10 cellular contexts compared by ENCODE assay signal in genomic region chr1:209875510-209875909, GRCh38. TPM values are rescaled to one million over a fixed set of nuclear protein-coding genes. Genes with fewer than 3 reads are reported as not detected.
DNase-seq lines count a peak whose midpoint lies in the region; ATAC-seq, FAIRE-seq and TF ChIP-seq lines count a peak whose summit lies in the region.
"Had no signal": no experiment of that assay in that cellular context is flagged by ENCODE, and none has a peak within 500 bp of the region (broad histone marks: within the 10 kb centered on the region; RNA-seq: fewer than 3 reads in every experiment).

No MANE protein-coding gene starts in this region.

- H3K27me3 Mint-ChIP-seq in MCF 10A (ENCODE audit: insufficient read depth, unreplicated experiment) = no peaks in the 10 kb centered on the region

- H3K27ac ChIP-seq in breast epithelium (no peak overlapping the region), Panc1 (ENCODE audit: low read length) (no peak overlapping the region)

- ATAC-seq in Panc1 = peak; percentile 91
- no peak for ATAC-seq in HG03342 (IDR thresholded peaks at IDR 0.05; ENCODE audit: unreplicated experiment)

- CTCF ChIA-PET in MCF 10A (lab: Yijun Ruan, JAX) = interaction anchor here (0.6 to 12.6 kb wide), 15 partner anchors 9 to 1636 kb away, joined by 3 to 201 read pairs (median 11); no protein-coding TSS in a partner anchor
- CTCF ChIA-PET in Panc1 (lab: Charles Lee) = interaction anchor here (0.6 kb wide), 1 partner anchor 15 kb away, joined by 3 read pairs; no protein-coding TSS in a partner anchor

- H3K27me3 ChIP-seq in breast epithelium (peaks cover 0 to 15% of the 10 kb centered on the region in 2 donors), Panc1 (ENCODE audit: control insufficient read depth, insufficient read depth, low read length) (peaks cover 2% of the 10 kb centered on the region; the same call in 1 of the 2 replicates)

- peak overlapping the region; percentile 98 for H3K27ac Mint-ChIP-seq in MCF 10A (ENCODE audit: low read depth, unreplicated experiment)
- H3K27ac Mint-ChIP-seq: CD4-positive, CD25-positive, alpha-beta regulatory T cell had no signal

- H3K4me1 Mint-ChIP-seq in MCF 10A (ENCODE audit: insufficient read depth, unreplicated experiment) = peaks cover 89% of the 10 kb centered on the region
- H3K4me1 Mint-ChIP-seq: CD4-positive, CD25-positive, alpha-beta regulatory T cell had no signal

- H3K36me3 Mint-ChIP-seq in MCF 10A (ENCODE audit: insufficient read depth, unreplicated experiment) = no peaks in the 10 kb centered on the region
- H3K36me3 Mint-ChIP-seq: CD4-positive, CD25-positive, alpha-beta regulatory T cell had no signal

- in situ Hi-C loops in Panc1 (cut with HindIII; ENCODE audit: low pct_unique_long_range_greater_than_20kb, low sequenced_read_pairs) = no loop called here

- TF ChIP-seq CTCF in MCF 10A (IDR thresholded peaks at IDR 0.05; ENCODE audit: unreplicated experiment) (peak; percentile 33), breast epithelium (IDR thresholded peaks at IDR 0.05) (no peak), Panc1 (IDR thresholded peaks at IDR 0.05) (peak; percentile 63)

- intact Hi-C loops in MCF 10A (cut with micrococcal nuclease) = no loop called here
- intact Hi-C loops in breast epithelium (cut with DNase I; ENCODE audit: low total_unique reads) = no loop called here
- intact Hi-C loops in Panc1 (cut with micrococcal nuclease; ENCODE audit: unreplicated experiment) = loop anchor here (5.0 kb wide), 1 partner anchor 117 kb away; no protein-coding TSS in a partner anchor

- TF ChIP-seq POLR2A in breast epithelium (IDR thresholded peaks at IDR 0.05) = no peak

- H3K9me3 Mint-ChIP-seq in MCF 10A (ENCODE audit: unreplicated experiment) = no peaks in the 10 kb centered on the region
- H3K9me3 Mint-ChIP-seq: CD4-positive, CD25-positive, alpha-beta regulatory T cell had no signal

- no peak for FAIRE-seq in urothelium cell line (lab: Jason Lieb, UNC)
- FAIRE-seq: endometrium had no signal

- H3K4me3 ChIP-seq in breast epithelium (no peak overlapping the region), Panc1 (ENCODE audit: low read depth in 2 of 2, low read length in 2 of 2) (no peak overlapping the region)

- no peaks in the 10 kb centered on the region for H3K36me3 ChIP-seq in breast epithelium
- H3K36me3 ChIP-seq in Panc1 (ENCODE audit: control insufficient read depth, insufficient read depth, low read length) = no peaks in the 10 kb centered on the region

- no peak overlapping the region for H3K4me3 Mint-ChIP-seq in MCF 10A (ENCODE audit: unreplicated experiment)

- no peaks in the 10 kb centered on the region for H3K4me1 ChIP-seq in breast epithelium
- no peaks in the 10 kb centered on the region; the same call in 1 of the 2 replicates for H3K4me1 ChIP-seq in Panc1 (ENCODE audit: control insufficient read depth, insufficient read depth, low read length)

- POLR2A ChIA-PET in MCF 10A (lab: Yijun Ruan, JAX) (interaction anchor here (0.6 to 10.9 kb wide), 14 partner anchors 9 to 91 kb away, joined by 3 to 156 read pairs (median 8); partner anchors contain the start of gene C1orf74), Panc1 (lab: Charles Lee) (no interaction called here)

- BruUV-seq in MCF 10A (replicated peaks; lab: Mats Ljungman, UMichigan) (no TSS peak), Panc1 (replicated peaks; lab: Mats Ljungman, UMichigan) (no TSS peak)

- peak; percentile 83 for DNase-seq in MCF 10A (ENCODE audit: unreplicated experiment)
- DNase-seq in breast epithelium (ENCODE audit: low spot score in 2 of 2) = no peak
- no peak for DNase-seq in Panc1 (ENCODE audit: low read depth, low spot score)
- peak; percentile 55 for DNase-seq in globus pallidus (ENCODE audit: low spot score)
- peak; percentile 50 for DNase-seq in urothelium cell line (ENCODE audit: low spot score)
- DNase-seq in NK-92 (lab: John Stamatoyannopoulos, UW; ENCODE audit: unreplicated experiment) = no peak
- DNase-seq in activated CD8-positive, alpha-beta memory T cell treated with anti-CD3 and anti-CD28 coated beads, Interleukin-2, amount 50 U/mL, for 4 hours = no peak
- DNase-seq: CD4-positive, CD25-positive, alpha-beta regulatory T cell had no signal

- H3K9me3 ChIP-seq in breast epithelium (no peaks in the 10 kb centered on the region), Panc1 (ENCODE audit: control insufficient read depth, insufficient read depth, low read depth, low read length) (no peaks in the 10 kb centered on the region)

RNA-seq across cellular contexts. Expression of gene UTP25, which starts 47.7 kb away (rescaled TPM):
- total RNA-seq in MCF 10A (2022) = 20.4 and 23.8 TPM in 2 replicates
- total RNA-seq in breast epithelium = 10 to 100 TPM in 2 of 3 donors, 1 to 10 TPM in 1; 6.4 to 15.5 (median 11.1) TPM
- 9.5 TPM for total RNA-seq in Panc1 (2021; ENCODE audit: unreplicated experiment)
- 4.0 TPM for polyA plus RNA-seq in Panc1 (2012; ENCODE audit: insufficient read length)

Comparison
In these comparisons a context has a peak if more than half of its experiments do, and no peak if none do; other contexts are left out.
1. DNase-seq: peak in MCF 10A (single experiment), globus pallidus (single experiment) and urothelium cell line (single experiment); none in breast epithelium (0 of 2), Panc1 (single experiment), NK-92 (single experiment) and activated CD8-positive, alpha-beta memory T cell treated with anti-CD3 and anti-CD28 coated beads, Interleukin-2, amount 50 U/mL, for 4 hours (single experiment).
2. CTCF ChIP-seq: peak in MCF 10A (single experiment) and Panc1 (single experiment); none in breast epithelium (0 of 3).